In genomic region chr2:219362072-219362471, GRCh38 we compare ENCODE assay signal across 22 cellular contexts. TPM values are rescaled to one million over a fixed set of nuclear protein-coding genes. Genes with fewer than 3 reads are reported as not detected.
"Had no signal": no experiment of that assay in that cellular context is flagged by ENCODE, and none has a peak within 500 bp of the region (broad histone marks: within the 10 kb centered on the region; RNA-seq: fewer than 3 reads in every experiment).

No MANE protein-coding gene starts in this region.

- H3K9me3 ChIP-seq: breast epithelium, gastroesophageal sphincter, heart right ventricle, lower lobe of right lung, sigmoid colon, tibial artery, vagina had no signal

- H3K27me3 ChIP-seq: vagina had no signal

- H3K4me1 ChIP-seq: breast epithelium had no signal

- H3K36me3 ChIP-seq: breast epithelium, gastroesophageal sphincter, heart right ventricle, lower lobe of right lung, sigmoid colon, tibial artery, vagina had no signal

- H3K4me3 Mint-ChIP-seq: stimulated activated naive B cell treated with anti-CD40 and anti-IgM and Interleukin-4, amounts not matched to agents 10 μg/mL and 1 μg/mL and 100 μg/mL, for 72 hours; T-helper 2 cell treated with Interferon-gamma antibody and Interleukin-4, amounts not matched to agents 5 μg/mL and 100 μg/mL, for 36 hours had no signal

- H3K27ac Mint-ChIP-seq: stimulated activated naive B cell treated with anti-CD40 and anti-IgM and Interleukin-4, amounts not matched to agents 10 μg/mL and 1 μg/mL and 100 μg/mL, for 72 hours; T-helper 2 cell treated with Interferon-gamma antibody and Interleukin-4, amounts not matched to agents 5 μg/mL and 100 μg/mL, for 36 hours had no signal

- DNase-seq: activated CD4-positive, alpha-beta T cell treated with anti-CD3 and anti-CD28 coated beads, Interleukin-2, amount 50 U/mL, for 4 hours; activated naive CD4-positive, alpha-beta T cell; activated T-cell treated with anti-CD3 and anti-CD28 coated beads for 4 hours; lower lobe of right lung; midbrain; stimulated activated CD4-positive, alpha-beta T cell treated with anti-CD3 and anti-CD28 coated beads, Interleukin-4, amount 100 ng/mL, for 1 hour had no signal

- H3K27ac ChIP-seq: breast epithelium, epithelial cell of prostate, gastroesophageal sphincter, heart right ventricle, lower lobe of right lung, tibial artery, vagina had no signal

- H3K9me3 Mint-ChIP-seq: stimulated activated naive B cell treated with anti-CD40 and anti-IgM and Interleukin-4, amounts not matched to agents 10 μg/mL and 1 μg/mL and 100 μg/mL, for 72 hours; T-helper 2 cell treated with Interferon-gamma antibody and Interleukin-4, amounts not matched to agents 5 μg/mL and 100 μg/mL, for 36 hours had no signal

- H3K4me3 ChIP-seq: breast epithelium, gastroesophageal sphincter, heart right ventricle, lower lobe of right lung, sigmoid colon, tibial artery, vagina had no signal

RNA-seq across cellular contexts. Expression of gene RESP18, which starts 29.5 kb away (rescaled TPM):
- total RNA-seq: aorta, breast epithelium, dermis blood vessel endothelial cell, gastroesophageal sphincter, heart right ventricle, left cardiac atrium, lower lobe of right lung, myocyte, omental fat pad, pulmonary artery endothelial cell, sigmoid colon, vagina had no signal
- polyA plus RNA-seq: aorta, heart right ventricle, neural cell, sigmoid colon had no signal

RNA-seq across cellular contexts. Expression of gene PTPRN, which starts 52.9 kb away (rescaled TPM):
- total RNA-seq: left cardiac atrium, lower lobe of right lung, pulmonary artery endothelial cell had no signal
- polyA plus RNA-seq: aorta had no signal

RNA-seq across cellular contexts. Expression of gene DES, which starts 56.1 kb away (rescaled TPM):
- total RNA-seq: dermis blood vessel endothelial cell, pulmonary artery endothelial cell had no signal
- polyA plus RNA-seq: neural cell had no signal
